In the genomic region with DNA sequence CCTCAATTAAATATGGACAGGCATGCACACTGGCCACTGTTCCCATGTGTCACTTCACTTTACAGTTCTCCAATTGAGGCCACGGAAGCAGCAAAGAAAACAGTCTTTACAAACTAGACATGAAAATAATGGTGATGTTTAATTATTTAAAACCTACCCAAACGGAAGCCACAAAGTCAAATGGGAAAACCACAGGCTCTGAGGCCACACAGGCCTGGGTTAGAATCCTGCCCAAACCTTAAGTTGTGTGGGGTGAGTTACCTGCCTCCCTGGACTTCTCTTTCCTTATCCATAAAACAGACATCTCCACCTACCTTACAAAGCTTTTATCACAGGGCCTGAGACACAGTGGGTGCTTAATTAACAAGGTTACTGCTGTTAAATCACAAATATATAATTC, we compare ENCODE assay signal across 20 cellular contexts.
DNase-seq lines count a peak whose midpoint lies in the region; ATAC-seq, FAIRE-seq and TF ChIP-seq lines count a peak whose summit lies in the region.
"Had no signal": no experiment of that assay in that cellular context is flagged by ENCODE, and none has a peak within 500 bp of the region (broad histone marks: within the 10 kb centered on the region; RNA-seq: fewer than 3 reads in every experiment).

No MANE protein-coding gene starts in this region.

- WGBS in trophoblast cell (ENCODE audit: extremely low coverage, insufficient coverage, insufficient read length), result no CpG with 5 or more reads among the region's 2 CpGs

- H3K27ac ChIP-seq in BLaER1 treated with 17β-estradiol and CSF1 and Interleukin-3, amounts not matched to agents 10 nM and 100 nM, result no peak overlapping the region
- peak overlapping the region; percentile 86 for H3K27ac ChIP-seq in endothelial cell of umbilical vein (ENCODE audit: insufficient read depth, low read depth, low read length)
- H3K27ac ChIP-seq in trophoblast cell (ENCODE audit: low read depth, low read length), result no peak overlapping the region
- H3K27ac ChIP-seq in vagina, result no peak overlapping the region

- no peak overlapping the region for H2BK12ac ChIP-seq in trophoblast cell (ENCODE audit: low read length)

- in situ Hi-C loops in KBM-7 (cut with MboI; ENCODE audit: low pct_unique_long_range_greater_than_20kb, low sequenced_read_pairs), result no loop called here

- peaks cover 0 to 22% (median 5%) of the 10 kb centered on the region in 11 experiments; a peak in 7 of 22 replicates for H3K36me3 ChIP-seq in BLaER1 treated with 17β-estradiol and CSF1 and Interleukin-3, amounts not matched to agents 10 nM and 100 nM
- no peaks in the 10 kb centered on the region for H3K36me3 ChIP-seq in endothelial cell of umbilical vein (ENCODE audit: control insufficient read depth in 2 of 2, extremely low read depth in 1 of 2, insufficient read depth in 2 of 2, low read length in 2 of 2)
- no peaks in the 10 kb centered on the region for H3K36me3 ChIP-seq in trophoblast cell (ENCODE audit: control insufficient read depth in 1 of 2, insufficient read depth in 2 of 2, low read length in 2 of 2)
- no peaks in the 10 kb centered on the region for H3K36me3 ChIP-seq in vagina

- no peak overlapping the region for H3K4ac ChIP-seq in trophoblast cell (ENCODE audit: low read depth, low read length)

- H2BK5ac ChIP-seq in trophoblast cell (ENCODE audit: low read depth, low read length, poor library complexity), result no peak overlapping the region

- intact Hi-C loops in endothelial cell of umbilical vein (cut with micrococcal nuclease), result loop anchor here (5.0 kb wide), 1 partner anchor 435 kb away; no protein-coding TSS in a partner anchor
- intact Hi-C loops in vagina (cut with DNase I), result no loop called here

- DNase-seq in T-cell (no peak), endothelial cell of umbilical vein (ENCODE audit: low read depth, low spot score) (no peak), trophoblast cell (no peak), vagina (ENCODE audit: extremely low spot score in 2 of 2) (no peak), KBM-7 (no peak)
- DNase-seq: Caco-2; DMS153; HFFc6; Karpas-422; MM.1S; NCI-H1105; NCI-H1694; NCI-H345; NCI-H526; NK-92 treated with Interleukin-12 subunit alpha and Interleukin-12 subunit beta, amount 100 ng/mL, for 24 hours; SHP77 had no signal

- no peaks in the 10 kb centered on the region for H3K9me3 ChIP-seq in BLaER1 treated with 17β-estradiol and CSF1 and Interleukin-3, amounts not matched to agents 10 nM and 100 nM (replicated peaks in 1 of 11)
- H3K9me3 ChIP-seq in endothelial cell of umbilical vein (replicated peaks; ENCODE audit: control insufficient read depth, insufficient read depth, low read length), result no peaks in the 10 kb centered on the region
- no peaks in the 10 kb centered on the region for H3K9me3 ChIP-seq in trophoblast cell (ENCODE audit: insufficient read depth, low read depth, low read length)
- H3K9me3 ChIP-seq in vagina, result no peaks in the 10 kb centered on the region
- H3K9me3 ChIP-seq: Caco-2 had no signal

- H4K8ac ChIP-seq in trophoblast cell (ENCODE audit: low read depth, low read length), result no peak overlapping the region

- no peaks in the 10 kb centered on the region for H3K27me3 Mint-ChIP-seq in T-cell

- peak overlapping the region; percentile 28 to 56 for H3K27ac Mint-ChIP-seq in T-cell
- H3K27ac Mint-ChIP-seq: HFFc6 had no signal

- TF ChIP-seq CTCF in endothelial cell of umbilical vein (IDR thresholded peaks at IDR 0.05; ENCODE audit: extremely low read depth in 1 of 2, insufficient read depth in 1 of 2, low read depth in 1 of 2, low read length in 2 of 2), result no peak
- no peak for TF ChIP-seq CTCF in vagina (IDR thresholded peaks at IDR 0.05)

- TF ChIP-seq POLR2A in endothelial cell of umbilical vein (IDR thresholded peaks at IDR 0.05; ENCODE audit: low read depth, low read length) (no peak), vagina (IDR thresholded peaks at IDR 0.05) (no peak)

- H3K4me1 Mint-ChIP-seq in T-cell, result peaks cover 55 to 69% (median 67%) of the 10 kb centered on the region in 3 donors

- no peak overlapping the region for H2BK120ac ChIP-seq in trophoblast cell (ENCODE audit: insufficient read depth, low read length, poor library complexity)

- peak overlapping the region; percentile 3 to 68 (median 45); a peak in 20 of 22 replicates for H3K4me2 ChIP-seq in BLaER1 treated with 17β-estradiol and CSF1 and Interleukin-3, amounts not matched to agents 10 nM and 100 nM
- H3K4me2 ChIP-seq in endothelial cell of umbilical vein (ENCODE audit: insufficient read depth, low read length) (peak overlapping the region; percentile 65), trophoblast cell (ENCODE audit: low read length) (no peak overlapping the region)

- ATAC-seq in T-cell (replicated peaks in 1 of 4) (no peak), GM18519 (IDR thresholded peaks at IDR 0.05; ENCODE audit: low FRiP score, unreplicated experiment) (no peak)

- H4K91ac ChIP-seq in trophoblast cell (ENCODE audit: low read depth, low read length), result no peak overlapping the region

- H4K20me1 ChIP-seq in BLaER1 treated with 17β-estradiol and CSF1 and Interleukin-3, amounts not matched to agents 10 nM and 100 nM, result peaks cover 0 to 31% (median 12%) of the 10 kb centered on the region in 11 experiments; a peak in 10 of 22 replicates
- H4K20me1 ChIP-seq in endothelial cell of umbilical vein (replicated peaks; ENCODE audit: control insufficient read depth, extremely low read depth, insufficient read depth, low read length), result no peaks in the 10 kb centered on the region

- H3K36me3 Mint-ChIP-seq in T-cell, result peaks cover 16% of the 10 kb centered on the region

- no peak for FAIRE-seq in endothelial cell of umbilical vein (lab: Jason Lieb, UNC)
- FAIRE-seq: GM19239, H54 had no signal

- no peak overlapping the region for H2AK5ac ChIP-seq in trophoblast cell (ENCODE audit: low read length)

- H3K79me2 ChIP-seq in endothelial cell of umbilical vein (ENCODE audit: control insufficient read depth, insufficient read depth, low read length), result no peaks in the 10 kb centered on the region
- H3K79me2 ChIP-seq in trophoblast cell (ENCODE audit: control insufficient read depth, insufficient read depth, low read length, poor library complexity), result no peaks in the 10 kb centered on the region

- CTCF ChIA-PET in T-cell (lab: Charles Lee) (no interaction called here), endothelial cell of umbilical vein (lab: Charles Lee) (no interaction called here)

- H3K23ac ChIP-seq in trophoblast cell (ENCODE audit: low read length), result peak overlapping the region; percentile 30

- POLR2A ChIA-PET in T-cell (lab: Charles Lee) (no interaction called here), endothelial cell of umbilical vein (lab: Charles Lee) (no interaction called here)

- H3K9ac ChIP-seq in BLaER1 treated with 17β-estradiol and CSF1 and Interleukin-3, amounts not matched to agents 10 nM and 100 nM, result no peak overlapping the region
- H3K9ac ChIP-seq in endothelial cell of umbilical vein (replicated peaks; ENCODE audit: extremely low read depth, insufficient read depth, low read length), result peak overlapping the region; percentile 53
- H3K9ac ChIP-seq in trophoblast cell (ENCODE audit: low read length), result no peak overlapping the region

- H3K4me3 Mint-ChIP-seq in T-cell, result no peak overlapping the region
- H3K4me3 Mint-ChIP-seq: HFFc6 had no signal

- no peaks in the 10 kb centered on the region for H3K9me3 Mint-ChIP-seq in T-cell
- H3K9me3 Mint-ChIP-seq: HFFc6 had no signal

- BruUV-seq in endothelial cell of umbilical vein (replicated peaks; lab: Mats Ljungman, UMichigan), result no TSS peak

- dilution Hi-C loops in endothelial cell of umbilical vein (cut with MboI; ENCODE audit: extremely low pct_ligation_motif_present, low sequenced_read_pairs), result no loop called here

- H3K18ac ChIP-seq in trophoblast cell (ENCODE audit: low read length), result no peak overlapping the region

- no peaks in the 10 kb centered on the region for H3K9me1 ChIP-seq in endothelial cell of umbilical vein (replicated peaks; ENCODE audit: control insufficient read depth, extremely low read depth, insufficient read depth, low read length)

- no peak overlapping the region for H3K4me3 ChIP-seq in BLaER1 treated with 17β-estradiol and CSF1 and Interleukin-3, amounts not matched to agents 10 nM and 100 nM
- no peak overlapping the region for H3K4me3 ChIP-seq in endothelial cell of umbilical vein (replicated peaks in 1 of 3; ENCODE audit: insufficient read depth in 1 of 3, low read depth in 1 of 3, low read length in 3 of 3)
- H3K4me3 ChIP-seq in trophoblast cell (ENCODE audit: low read depth, low read length), result no peak overlapping the region
- no peak overlapping the region for H3K4me3 ChIP-seq in vagina

- H4K12ac ChIP-seq in trophoblast cell (ENCODE audit: low read depth, low read length), result no peak overlapping the region

- peak overlapping the region; percentile 77 for H2AFZ ChIP-seq in endothelial cell of umbilical vein (ENCODE audit: low read depth, low read length)
- no peak overlapping the region for H2AFZ ChIP-seq in trophoblast cell (ENCODE audit: insufficient read depth, low read length, poor library complexity)

- H3K27me3 ChIP-seq in BLaER1 treated with 17β-estradiol and CSF1 and Interleukin-3, amounts not matched to agents 10 nM and 100 nM, result no peaks in the 10 kb centered on the region
- H3K27me3 ChIP-seq in endothelial cell of umbilical vein (ENCODE audit: control insufficient read depth in 2 of 2, insufficient read depth in 2 of 2, low read length in 2 of 2), result no peaks in the 10 kb centered on the region
- H3K27me3 ChIP-seq in trophoblast cell (ENCODE audit: insufficient read depth, low read length), result no peaks in the 10 kb centered on the region
- H3K27me3 ChIP-seq in vagina, result no peaks in the 10 kb centered on the region

- peaks cover 14 to 27% (median 22%) of the 10 kb centered on the region in 10 experiments for H3K4me1 ChIP-seq in BLaER1 treated with 17β-estradiol and CSF1 and Interleukin-3, amounts not matched to agents 10 nM and 100 nM
- H3K4me1 ChIP-seq in endothelial cell of umbilical vein (ENCODE audit: control insufficient read depth, extremely low read depth, insufficient read depth, low read length), result peaks cover 24% of the 10 kb centered on the region
- H3K4me1 ChIP-seq in trophoblast cell (ENCODE audit: control insufficient read depth in 1 of 2, insufficient read depth in 2 of 2, low read length in 2 of 2), result peaks cover 0 to 10% of the 10 kb centered on the region in 2 experiments
- peaks cover 25% of the 10 kb centered on the region for H3K4me1 ChIP-seq in vagina

- H3K79me1 ChIP-seq in trophoblast cell (ENCODE audit: low read length), result no peaks in the 10 kb centered on the region

- no peak overlapping the region for H3K14ac ChIP-seq in trophoblast cell (ENCODE audit: low read length)

TF ChIP-seq in endothelial cell of umbilical vein, 7 proteins besides CTCF, POLR2A, EP300 and RAD21 (continues in another document):
- TF ChIP-seq GATA2 (IDR thresholded peaks at IDR 0.05; ENCODE audit: insufficient read depth, insufficient read length, low read depth, low read length), result no peak
- TF ChIP-seq FOS (IDR thresholded peaks at IDR 0.05; ENCODE audit: borderline replicate concordance, insufficient read depth, low read length), result no peak
- no peak for TF ChIP-seq POLR2AphosphoS5 (IDR thresholded peaks at IDR 0.05; ENCODE audit: insufficient read depth, low read depth, low read length)
- TF ChIP-seq, protein P1, sequence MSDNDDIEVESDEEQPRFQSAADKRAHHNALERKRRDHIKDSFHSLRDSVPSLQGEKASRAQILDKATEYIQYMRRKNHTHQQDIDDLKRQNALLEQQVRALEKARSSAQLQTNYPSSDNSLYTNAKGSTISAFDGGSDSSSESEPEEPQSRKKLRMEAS (IDR thresholded peaks at IDR 0.05; ENCODE audit: insufficient read depth, insufficient read length), result no peak
